In genomic region chr2:1552611-1553010, GRCh38 we compare ENCODE assay signal across 25 cellular contexts.
DNase-seq lines count a peak whose midpoint lies in the region; ATAC-seq and TF ChIP-seq lines count a peak whose summit lies in the region.
"Had no signal": no experiment of that assay in that cellular context is flagged by ENCODE, and none has a peak within 500 bp of the region (broad histone marks: within the 10 kb centered on the region; RNA-seq: fewer than 3 reads in every experiment).

No MANE protein-coding gene starts in this region.

- H3K4me1 ChIP-seq in breast epithelium (no peaks in the 10 kb centered on the region), Panc1 (ENCODE audit: control insufficient read depth, insufficient read depth, low read length) (peaks cover 19% of the 10 kb centered on the region)

- no peak for TF ChIP-seq POLR2A in breast epithelium (IDR thresholded peaks at IDR 0.05)

- H3K36me3 Mint-ChIP-seq in MCF 10A (ENCODE audit: insufficient read depth, unreplicated experiment) (no peaks in the 10 kb centered on the region), nephron (ENCODE audit: low read depth) (no peaks in the 10 kb centered on the region)

- DNase-seq in breast epithelium (ENCODE audit: low spot score in 2 of 2) = peak in 1 of 2 donors; percentile 24
- no peak for DNase-seq in MCF 10A (ENCODE audit: unreplicated experiment)
- DNase-seq in Panc1 (ENCODE audit: low read depth, low spot score) = no peak
- DNase-seq in MV-4-11 (lab: John Stamatoyannopoulos, UW) = no peak
- no peak for DNase-seq in ecto neural progenitor cell (ENCODE audit: low spot score)
- DNase-seq in stimulated activated naive CD4-positive, alpha-beta T cell treated with Interleukin-2 at 50 U/mL for 16 hours (lab: John Stamatoyannopoulos, UW) = no peak
- DNase-seq: 8988T; ACHN; CD4-positive, alpha-beta T cell; DMS53; H9; Karpas-422; NCI-H1105; NCI-H146; NCI-H1930; NCI-H2107; NCI-H524 treated with DMSO at 0.1 percent for 48 hours; NCI-H82; NK-92 treated with Interleukin-12 subunit alpha and Interleukin-12 subunit beta, amount 100 ng/mL, for 24 hours; PC-3; SHP77 had no signal

- H3K4me3 ChIP-seq in breast epithelium = no peak overlapping the region
- H3K4me3 ChIP-seq in Panc1 (ENCODE audit: low read depth in 2 of 2, low read length in 2 of 2) = no peak overlapping the region
- H3K4me3 ChIP-seq: GM23338 had no signal

- H3K9me3 Mint-ChIP-seq in MCF 10A (ENCODE audit: unreplicated experiment) = no peaks in the 10 kb centered on the region
- H3K9me3 Mint-ChIP-seq in nephron = no peaks in the 10 kb centered on the region
- H3K9me3 Mint-ChIP-seq: CD4-positive, alpha-beta T cell; GM23338; H9 had no signal

- H3K4me1 Mint-ChIP-seq in MCF 10A (ENCODE audit: insufficient read depth, unreplicated experiment) (peaks cover 6% of the 10 kb centered on the region), nephron (peaks cover 18% of the 10 kb centered on the region)

- CTCF ChIA-PET in MCF 10A (lab: Yijun Ruan, JAX) = interaction anchor here (0.7 to 8.9 kb wide), 19 partner anchors 8 to 1023 kb away, joined by 3 to 118 read pairs (median 5); no protein-coding TSS in a partner anchor
- CTCF ChIA-PET in Panc1 (lab: Charles Lee) = interaction anchor here (0.9 to 2.1 kb wide), 2 partner anchors 198 to 217 kb away, joined by 3 to 4 read pairs; no protein-coding TSS in a partner anchor

- in situ Hi-C loops in Panc1 (cut with HindIII; ENCODE audit: low pct_unique_long_range_greater_than_20kb, low sequenced_read_pairs) = no loop called here

- TF ChIP-seq CTCF in breast epithelium (IDR thresholded peaks at IDR 0.05) = no peak
- TF ChIP-seq CTCF in MCF 10A (IDR thresholded peaks at IDR 0.05; ENCODE audit: unreplicated experiment) = no peak
- no peak for TF ChIP-seq CTCF in Panc1 (IDR thresholded peaks at IDR 0.05)
- TF ChIP-seq CTCF in nephron (IDR thresholded peaks at IDR 0.05; ENCODE audit: unreplicated experiment in 3 of 3) = no peak

- no peak for ATAC-seq in Panc1
- ATAC-seq in HG03097 (IDR thresholded peaks at IDR 0.05; ENCODE audit: low FRiP score, unreplicated experiment) = no peak
- ATAC-seq: GM23338, PC-3 had no signal

- H3K27me3 ChIP-seq in breast epithelium (no peaks in the 10 kb centered on the region), Panc1 (ENCODE audit: control insufficient read depth, insufficient read depth, low read length) (no peaks in the 10 kb centered on the region)

- H3K27ac Mint-ChIP-seq in MCF 10A (ENCODE audit: low read depth, unreplicated experiment) = no peak overlapping the region
- H3K27ac Mint-ChIP-seq in nephron = peak overlapping the region in 2 of 3 experiments; percentile 5 to 53
- H3K27ac Mint-ChIP-seq: CD4-positive, alpha-beta T cell; GM23338; H9 had no signal

- POLR2A ChIA-PET in MCF 10A (lab: Yijun Ruan, JAX) = no interaction called here
- POLR2A ChIA-PET in Panc1 (lab: Charles Lee) = interaction anchor here (0.6 kb wide), 1 partner anchor 100 kb away, joined by 18 read pairs; no protein-coding TSS in a partner anchor

- H3K27me3 Mint-ChIP-seq in MCF 10A (ENCODE audit: insufficient read depth, unreplicated experiment) = no peaks in the 10 kb centered on the region
- H3K27me3 Mint-ChIP-seq in nephron (ENCODE audit: low read depth) = peaks cover 17% of the 10 kb centered on the region

- intact Hi-C loops in breast epithelium (cut with DNase I; ENCODE audit: low total_unique reads) (no loop called here), MCF 10A (cut with micrococcal nuclease) (loop anchor here (10.0 kb wide), 1 partner anchor 62 kb away; no protein-coding TSS in a partner anchor), Panc1 (cut with micrococcal nuclease; ENCODE audit: unreplicated experiment) (loop anchor here (5.0 kb wide), 1 partner anchor 200 kb away; no protein-coding TSS in a partner anchor)

- H3K27ac ChIP-seq in breast epithelium (peak overlapping the region; percentile 77 to 84), Panc1 (ENCODE audit: low read length) (peak overlapping the region; percentile 83)
- H3K27ac ChIP-seq: RWPE1 had no signal

- H3K9me3 ChIP-seq in breast epithelium = no peaks in the 10 kb centered on the region
- H3K9me3 ChIP-seq in Panc1 (ENCODE audit: control insufficient read depth, insufficient read depth, low read depth, low read length) = no peaks in the 10 kb centered on the region

- H3K36me3 ChIP-seq in breast epithelium = no peaks in the 10 kb centered on the region
- no peaks in the 10 kb centered on the region for H3K36me3 ChIP-seq in Panc1 (ENCODE audit: control insufficient read depth, insufficient read depth, low read length)

- BruUV-seq in MCF 10A (replicated peaks; lab: Mats Ljungman, UMichigan) (no TSS peak), Panc1 (replicated peaks; lab: Mats Ljungman, UMichigan) (no TSS peak)

- H3K4me3 Mint-ChIP-seq in MCF 10A (ENCODE audit: unreplicated experiment) (no peak overlapping the region), nephron (no peak overlapping the region)
- H3K4me3 Mint-ChIP-seq: CD4-positive, alpha-beta T cell; GM23338; H9 had no signal
